ENCODE assay signal across 1 cellular context in the genomic region with DNA sequence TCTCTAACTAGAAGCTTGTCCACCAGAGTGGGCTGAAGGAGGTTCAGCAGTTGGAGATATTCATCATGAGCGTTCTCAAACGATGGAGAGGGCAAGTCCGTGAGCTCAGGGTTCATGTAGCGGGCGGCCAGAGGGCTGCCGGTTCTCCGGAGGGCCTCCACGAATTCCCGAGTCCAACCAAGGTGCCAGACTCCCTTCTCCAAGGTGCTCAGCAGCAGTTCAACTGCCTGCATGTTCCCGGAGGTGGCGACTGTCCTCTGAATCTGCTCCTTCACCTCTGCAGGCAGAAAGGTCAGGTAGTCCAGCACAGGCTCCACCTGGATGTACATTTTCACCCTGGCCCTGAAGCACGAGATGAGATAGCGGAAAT.
TF ChIP-seq lines count a peak whose summit lies in the region.

No MANE protein-coding gene starts in this region.

TF ChIP-seq in K562, 482 proteins besides CTCF, POLR2A, EP300 and RAD21:
- TF ChIP-seq, protein P1, sequence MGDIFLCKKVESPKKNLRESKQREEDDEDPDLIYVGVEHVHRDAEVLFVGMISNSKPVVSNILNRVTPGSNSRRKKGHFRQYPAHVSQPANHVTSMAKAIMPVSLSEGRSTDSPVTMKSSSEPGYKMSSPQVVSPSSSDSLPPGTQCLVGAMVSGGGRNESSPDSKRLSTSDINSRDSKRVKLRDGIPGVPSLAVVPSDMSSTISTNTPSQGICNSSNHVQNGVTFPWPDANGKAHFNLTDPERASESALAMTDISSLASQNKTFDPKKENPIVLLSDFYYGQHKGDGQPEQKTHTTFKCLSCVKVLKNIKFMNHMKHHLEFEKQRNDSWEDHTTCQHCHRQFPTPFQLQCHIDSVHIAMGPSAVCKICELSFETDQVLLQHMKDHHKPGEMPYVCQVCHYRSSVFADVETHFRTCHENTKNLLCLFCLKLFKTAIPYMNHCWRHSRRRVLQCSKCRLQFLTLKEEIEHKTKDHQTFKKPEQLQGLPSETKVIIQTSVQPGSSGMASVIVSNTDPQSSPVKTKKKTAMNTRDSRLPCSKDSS (IDR thresholded peaks at IDR 0.05; ENCODE audit: low read depth, partially characterized antibody): no peak
- TF ChIP-seq HDAC6 (IDR thresholded peaks at IDR 0.05; ENCODE audit: low read depth, low read length): no peak
- TF ChIP-seq CTBP1 (IDR thresholded peaks at IDR 0.05; ENCODE audit: borderline replicate concordance): no peak
- TF ChIP-seq ZNF707 (CRISPR knock-in tag; conservative IDR thresholded peaks at IDR 0.05): no peak
- no peak for TF ChIP-seq POLR2H (tag; IDR thresholded peaks at IDR 0.05; ENCODE audit: low read depth)
- no peak for TF ChIP-seq POLR2AphosphoS2 (IDR thresholded peaks at IDR 0.05; ENCODE audit: low read length)
- TF ChIP-seq BRCA1 (IDR thresholded peaks at IDR 0.05): no peak
- TF ChIP-seq BRCA1 (CRISPR knock-in tag; IDR thresholded peaks at IDR 0.05): no peak
- no peak for TF ChIP-seq NFE2L1 (tag; IDR thresholded peaks at IDR 0.05; ENCODE audit: borderline replicate concordance, low read depth)
- no peak for TF ChIP-seq SIRT6 (IDR thresholded peaks at IDR 0.05; ENCODE audit: low read depth, low read length)
- no peak for TF ChIP-seq CBX3 (IDR thresholded peaks at IDR 0.05; ENCODE audit: borderline replicate concordance in 1 of 2, low read length in 2 of 2)
- no peak for TF ChIP-seq ZNF764 (CRISPR knock-in tag; IDR thresholded peaks at IDR 0.05; ENCODE audit: low read depth)
- no peak for TF ChIP-seq TCF3 (CRISPR knock-in tag; IDR thresholded peaks at IDR 0.05)
- TF ChIP-seq, protein P2, sequence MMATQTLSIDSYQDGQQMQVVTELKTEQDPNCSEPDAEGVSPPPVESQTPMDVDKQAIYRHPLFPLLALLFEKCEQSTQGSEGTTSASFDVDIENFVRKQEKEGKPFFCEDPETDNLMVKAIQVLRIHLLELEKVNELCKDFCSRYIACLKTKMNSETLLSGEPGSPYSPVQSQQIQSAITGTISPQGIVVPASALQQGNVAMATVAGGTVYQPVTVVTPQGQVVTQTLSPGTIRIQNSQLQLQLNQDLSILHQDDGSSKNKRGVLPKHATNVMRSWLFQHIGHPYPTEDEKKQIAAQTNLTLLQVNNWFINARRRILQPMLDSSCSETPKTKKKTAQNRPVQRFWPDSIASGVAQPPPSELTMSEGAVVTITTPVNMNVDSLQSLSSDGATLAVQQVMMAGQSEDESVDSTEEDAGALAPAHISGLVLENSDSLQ (IDR thresholded peaks at IDR 0.05): no peak
- TF ChIP-seq DMBX1 (CRISPR knock-in tag; IDR thresholded peaks at IDR 0.05; ENCODE audit: borderline replicate concordance): no peak
- no peak; a peak in 1 of 4 replicates for TF ChIP-seq MAZ (CRISPR knock-in tag; conservative IDR thresholded peaks at IDR 0.05 in 1 of 2, IDR thresholded peaks at IDR 0.05 in 1 of 2)
